7 cellular contexts compared by ENCODE assay signal in the genomic region with DNA sequence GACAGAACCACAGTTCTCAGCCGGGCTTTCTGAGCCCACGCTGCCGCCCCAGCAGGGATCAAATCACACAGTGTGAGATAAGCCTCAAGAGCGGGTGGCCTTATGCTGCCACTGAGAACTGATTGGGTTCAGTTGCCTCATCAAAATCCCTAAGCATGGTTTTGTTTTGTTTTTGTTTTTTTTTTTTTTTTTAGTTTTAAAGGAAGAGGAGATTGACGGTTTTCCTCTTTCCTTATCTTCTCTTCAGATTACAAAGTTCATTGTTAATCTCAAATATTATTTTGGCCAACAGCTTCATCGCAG. TPM values are rescaled to one million over a fixed set of nuclear protein-coding genes. Genes with fewer than 3 reads are reported as not detected.
DNase-seq lines count a peak whose midpoint lies in the region; ATAC-seq lines count a peak whose summit lies in the region.

No MANE protein-coding gene starts in this region.

- peak overlapping the region; percentile 94 for H3K4me3 ChIP-seq in iPS-18c (ENCODE audit: insufficient read depth, low read depth, low read length)
- H3K4me3 ChIP-seq in subcutaneous abdominal adipose tissue (ENCODE audit: low read depth in 1 of 5, low read length in 5 of 5), result peak overlapping the region; percentile 88 to 100 (median 98)

- ATAC-seq in GM19023 (IDR thresholded peaks at IDR 0.05; ENCODE audit: unreplicated experiment) (peak; percentile 27), HG02973 (IDR thresholded peaks at IDR 0.05; ENCODE audit: unreplicated experiment) (peak; percentile 21)
- peak in 1 of 2 donors; percentile 24 for ATAC-seq in activated naive CD4-positive, alpha-beta T cell treated with anti-CD3 and anti-CD28 coated beads, Interleukin-2, amount 50 U/mL, for 72 hours

- peaks cover 0 to under 1% (median 0%) of the 10 kb centered on the region in 5 donors for H3K27me3 ChIP-seq in subcutaneous abdominal adipose tissue (ENCODE audit: control insufficient read depth in 5 of 5, insufficient read depth in 4 of 5, low read length in 5 of 5)

- H3K9ac ChIP-seq in subcutaneous abdominal adipose tissue (ENCODE audit: low read length in 5 of 5), result peak overlapping the region; percentile 92 to 99 (median 97)

- H3K27ac ChIP-seq in subcutaneous abdominal adipose tissue (ENCODE audit: low read depth, low read length), result peak overlapping the region; percentile 94

- peaks cover 0 to 5% of the 10 kb centered on the region in 2 donors for H3K9me3 Mint-ChIP-seq in activated naive CD4-positive, alpha-beta T cell treated with anti-CD3 and anti-CD28 coated beads, Interleukin-2, amount 50 U/mL, for 72 hours

- H3K27ac Mint-ChIP-seq in activated naive CD4-positive, alpha-beta T cell treated with anti-CD3 and anti-CD28 coated beads, Interleukin-2, amount 50 U/mL, for 72 hours, result peak overlapping the region; percentile 96 to 98

- H3K9me3 ChIP-seq in iPS-18c (ENCODE audit: control insufficient read depth, insufficient read depth, low read length) (no peaks in the 10 kb centered on the region), subcutaneous abdominal adipose tissue (ENCODE audit: control insufficient read depth in 5 of 5, low read length in 5 of 5) (no peaks in the 10 kb centered on the region)

- peaks cover 42 to 49% of the 10 kb centered on the region in 2 donors for H3K36me3 Mint-ChIP-seq in activated naive CD4-positive, alpha-beta T cell treated with anti-CD3 and anti-CD28 coated beads, Interleukin-2, amount 50 U/mL, for 72 hours

- peaks cover 3 to 25% (median 22%) of the 10 kb centered on the region in 5 donors for H3K36me3 ChIP-seq in subcutaneous abdominal adipose tissue (ENCODE audit: control insufficient read depth in 5 of 5, insufficient read depth in 5 of 5, low read length in 5 of 5)

- peaks cover 0 to 23% (median 19%) of the 10 kb centered on the region in 5 donors for H3K4me1 ChIP-seq in subcutaneous abdominal adipose tissue (ENCODE audit: control insufficient read depth in 5 of 5, insufficient read depth in 5 of 5, low read length in 5 of 5)

- DNase-seq in activated naive CD4-positive, alpha-beta T cell treated with anti-CD3 and anti-CD28 coated beads, Interleukin-2, amount 50 U/mL, for 72 hours (ENCODE audit: low spot score in 2 of 2), result no peak
- no peak for DNase-seq in NCI-H1694 treated with DMSO at 0.1 percent for 48 hours (lab: John Stamatoyannopoulos, UW)
- no peak for DNase-seq in mesenteric fat pad (ENCODE audit: low spot score)

RNA-seq across cellular contexts. Expression of gene COA6, which starts 0.6 kb away (rescaled TPM):
- 10 to 100 TPM; 58.9 to 79.4 TPM for total RNA-seq in activated naive CD4-positive, alpha-beta T cell treated with anti-CD3 and anti-CD28 coated beads, Interleukin-2, amount 50 U/mL, for 72 hours
- total RNA-seq in mesenteric fat pad, result 28.0 TPM
